ENCODE assay signal across 7 cellular contexts in genomic region chrX:152937236-152937635, GRCh38. TPM values are rescaled to one million over a fixed set of nuclear protein-coding genes. Genes with fewer than 3 reads are reported as not detected.
"Had no signal": no experiment of that assay in that cellular context is flagged by ENCODE, and none has a peak within 500 bp of the region (broad histone marks: within the 10 kb centered on the region; RNA-seq: fewer than 3 reads in every experiment).

No MANE protein-coding gene starts in this region.

- ATAC-seq: GM23338, HepG2 had no signal

- H3K27ac ChIP-seq: HL-60 had no signal

- H3K4me3 ChIP-seq: GM23338 had no signal

- H3K9me3 Mint-ChIP-seq: GM23338, IgD-negative memory B cell had no signal

- H3K27ac Mint-ChIP-seq: GM23338, H9, IgD-negative memory B cell had no signal

- H3K4me3 Mint-ChIP-seq: GM23338, H9, IgD-negative memory B cell had no signal

- DNase-seq: H9, HCEC 1CT had no signal

RNA-seq across cellular contexts. Expression of gene PNMA5, which starts 56.7 kb away (rescaled TPM):
- total RNA-seq: H9, HepG2, HT1080 had no signal
- polyA plus RNA-seq: HepG2 had no signal
